17 cellular contexts compared by ENCODE assay signal in genomic region chr2:191038741-191039140, GRCh38. TPM values are rescaled to one million over a fixed set of nuclear protein-coding genes. Genes with fewer than 3 reads are reported as not detected.
DNase-seq lines count a peak whose midpoint lies in the region; ATAC-seq and TF ChIP-seq lines count a peak whose summit lies in the region.
"Had no signal": no experiment of that assay in that cellular context is flagged by ENCODE, and none has a peak within 500 bp of the region (broad histone marks: within the 10 kb centered on the region; RNA-seq: fewer than 3 reads in every experiment).

No MANE protein-coding gene starts in this region.

- no TSS peak for BruUV-seq in MCF 10A (replicated peaks; lab: Mats Ljungman, UMichigan)

- ATAC-seq in HG02588 (IDR thresholded peaks at IDR 0.05; ENCODE audit: unreplicated experiment): no peak
- ATAC-seq in heart left ventricle: no peak
- ATAC-seq: gastrocnemius medialis, HepG2 had no signal

- intact Hi-C loops in MCF 10A (cut with micrococcal nuclease) (no loop called here), breast epithelium (cut with DNase I; ENCODE audit: low total_unique reads) (no loop called here), thyroid gland (cut with DNase I) (no loop called here), heart left ventricle (cut with DNase I) (no loop called here)
- intact Hi-C loops in activated T-helper 1 cell treated with anti-CD3 and anti-CD28 coated beads, Interleukin-12 subunit alpha, Interleukin-12 subunit beta, Interleukin-2, Interleukin-4 antibody, amounts not matched to agents 30 ng/mL and 10 ng/mL and 1 ng/mL, durations not matched to agents 14 hours and 24 hours and 36 hours (cut with micrococcal nuclease): loop anchor here (1.0 to 2.0 kb wide), 2 partner anchors 18 to 28 kb away; no protein-coding TSS in a partner anchor

- H3K4me1 Mint-ChIP-seq in MCF 10A (ENCODE audit: insufficient read depth, unreplicated experiment): peaks cover 19% of the 10 kb centered on the region
- peaks cover 45% of the 10 kb centered on the region for H3K4me1 Mint-ChIP-seq in activated T-helper 1 cell treated with anti-CD3 and anti-CD28 coated beads, Interleukin-12 subunit alpha, Interleukin-12 subunit beta, Interleukin-2, Interleukin-4 antibody, amounts not matched to agents 30 ng/mL and 10 ng/mL and 1 ng/mL, durations not matched to agents 14 hours and 24 hours and 36 hours (ENCODE audit: low read depth)

- no peak for TF ChIP-seq CTCF in MCF 10A (IDR thresholded peaks at IDR 0.05; ENCODE audit: unreplicated experiment)
- TF ChIP-seq CTCF in breast epithelium (IDR thresholded peaks at IDR 0.05): no peak
- no peak for TF ChIP-seq CTCF in thyroid gland (IDR thresholded peaks at IDR 0.05)
- no peak for TF ChIP-seq CTCF in heart left ventricle (IDR thresholded peaks at IDR 0.05)

- H3K27ac ChIP-seq in breast epithelium: peak overlapping the region in 1 of 2 donors; percentile 78
- H3K27ac ChIP-seq in epithelial cell of prostate: peak overlapping the region; percentile 52
- H3K27ac ChIP-seq in thyroid gland: no peak overlapping the region
- H3K27ac ChIP-seq in heart left ventricle: peak overlapping the region in 1 of 12 donors; percentile 25
- H3K27ac ChIP-seq: gastrocnemius medialis, SK-N-MC had no signal

- H3K9me3 ChIP-seq in breast epithelium: no peaks in the 10 kb centered on the region
- H3K9me3 ChIP-seq in thyroid gland: no peaks in the 10 kb centered on the region
- no peaks in the 10 kb centered on the region for H3K9me3 ChIP-seq in heart left ventricle
- H3K9me3 ChIP-seq: gastrocnemius medialis had no signal

- H3K36me3 Mint-ChIP-seq in MCF 10A (ENCODE audit: insufficient read depth, unreplicated experiment): peaks cover 5% of the 10 kb centered on the region
- peaks cover 66% of the 10 kb centered on the region for H3K36me3 Mint-ChIP-seq in activated T-helper 1 cell treated with anti-CD3 and anti-CD28 coated beads, Interleukin-12 subunit alpha, Interleukin-12 subunit beta, Interleukin-2, Interleukin-4 antibody, amounts not matched to agents 30 ng/mL and 10 ng/mL and 1 ng/mL, durations not matched to agents 14 hours and 24 hours and 36 hours (ENCODE audit: low read depth)

- TF ChIP-seq POLR2A in breast epithelium (IDR thresholded peaks at IDR 0.05) (no peak), thyroid gland (IDR thresholded peaks at IDR 0.05) (no peak), heart left ventricle (IDR thresholded peaks at IDR 0.05) (no peak)

- no peak overlapping the region for H3K4me3 ChIP-seq in breast epithelium
- no peak overlapping the region for H3K4me3 ChIP-seq in thyroid gland (replicated peaks in 1 of 3)
- no peak overlapping the region for H3K4me3 ChIP-seq in heart left ventricle
- H3K4me3 ChIP-seq: gastrocnemius medialis, SK-N-MC had no signal

- DNase-seq in MCF 10A (ENCODE audit: unreplicated experiment) (no peak), breast epithelium (ENCODE audit: low spot score in 2 of 2) (no peak), epithelial cell of prostate (ENCODE audit: low read depth, low spot score) (no peak), thyroid gland (peak; percentile 36 to 39), NCI-H345 (lab: John Stamatoyannopoulos, UW) (no peak), heart left ventricle (no peak)
- DNase-seq in activated T-helper 1 cell treated with anti-CD3 and anti-CD28 coated beads, Interleukin-12 subunit alpha, Interleukin-12 subunit beta, Interleukin-2, Interleukin-4 antibody, amounts not matched to agents 30 ng/mL and 10 ng/mL and 1 ng/mL, durations not matched to agents 14 hours and 24 hours and 36 hours (ENCODE audit: low spot score): no peak
- DNase-seq: activated CD8-positive, alpha-beta memory T cell treated with anti-CD3 and anti-CD28 coated beads, Interleukin-2, amount 50 U/mL, for 48 hours; DMS79; effector CD4-positive, alpha-beta T cell; gastrocnemius medialis; NCI-H1092 treated with DMSO at 0.1 percent for 48 hours; posterior cingulate gyrus; substantia nigra had no signal

- 78 to 85% methylated on average over 2 of the region's 2 CpGs for WGBS in thyroid gland, 2 donors
- 93 to 100% (median 96%) methylated on average over 2 of the region's 2 CpGs for WGBS in heart left ventricle, 4 donors

- H3K27me3 ChIP-seq in breast epithelium: no peaks in the 10 kb centered on the region
- no peaks in the 10 kb centered on the region for H3K27me3 ChIP-seq in thyroid gland
- no peaks in the 10 kb centered on the region for H3K27me3 ChIP-seq in heart left ventricle
- H3K27me3 ChIP-seq: gastrocnemius medialis had no signal

- H3K4me1 ChIP-seq in breast epithelium: no peaks in the 10 kb centered on the region
- peaks cover 0 to 12% of the 10 kb centered on the region in 2 donors for H3K4me1 ChIP-seq in thyroid gland
- peaks cover 0 to 13% (median 0%) of the 10 kb centered on the region in 12 donors for H3K4me1 ChIP-seq in heart left ventricle
- H3K4me1 ChIP-seq: gastrocnemius medialis had no signal

- no peak overlapping the region for H3K4me3 Mint-ChIP-seq in MCF 10A (ENCODE audit: unreplicated experiment)
- H3K4me3 Mint-ChIP-seq in activated T-helper 1 cell treated with anti-CD3 and anti-CD28 coated beads, Interleukin-12 subunit alpha, Interleukin-12 subunit beta, Interleukin-2, Interleukin-4 antibody, amounts not matched to agents 30 ng/mL and 10 ng/mL and 1 ng/mL, durations not matched to agents 14 hours and 24 hours and 36 hours: peak overlapping the region; percentile 63

- H3K9me3 Mint-ChIP-seq in MCF 10A (ENCODE audit: unreplicated experiment): no peaks in the 10 kb centered on the region
- no peaks in the 10 kb centered on the region for H3K9me3 Mint-ChIP-seq in activated T-helper 1 cell treated with anti-CD3 and anti-CD28 coated beads, Interleukin-12 subunit alpha, Interleukin-12 subunit beta, Interleukin-2, Interleukin-4 antibody, amounts not matched to agents 30 ng/mL and 10 ng/mL and 1 ng/mL, durations not matched to agents 14 hours and 24 hours and 36 hours

- H3K36me3 ChIP-seq in breast epithelium (no peaks in the 10 kb centered on the region), thyroid gland (no peaks in the 10 kb centered on the region), heart left ventricle (peaks cover 0 to 4% (median 0%) of the 10 kb centered on the region in 9 donors)
- H3K36me3 ChIP-seq: gastrocnemius medialis had no signal

- POLR2A ChIA-PET in MCF 10A (lab: Yijun Ruan, JAX): interaction anchor here (1.3 to 5.5 kb wide), 2 partner anchors 11 to 19 kb away, joined by 4 to 23 read pairs; no protein-coding TSS in a partner anchor

- CTCF ChIA-PET in MCF 10A (lab: Yijun Ruan, JAX): interaction anchor here (1.5 to 5.8 kb wide), 4 partner anchors 12 to 259 kb away, joined by 3 to 49 read pairs (median 7); no protein-coding TSS in a partner anchor

- no peaks in the 10 kb centered on the region for H3K27me3 Mint-ChIP-seq in MCF 10A (ENCODE audit: insufficient read depth, unreplicated experiment)
- no peaks in the 10 kb centered on the region for H3K27me3 Mint-ChIP-seq in activated T-helper 1 cell treated with anti-CD3 and anti-CD28 coated beads, Interleukin-12 subunit alpha, Interleukin-12 subunit beta, Interleukin-2, Interleukin-4 antibody, amounts not matched to agents 30 ng/mL and 10 ng/mL and 1 ng/mL, durations not matched to agents 14 hours and 24 hours and 36 hours (ENCODE audit: insufficient read depth)

- H3K27ac Mint-ChIP-seq in MCF 10A (ENCODE audit: low read depth, unreplicated experiment): peak overlapping the region; percentile 74
- peak overlapping the region; percentile 79 for H3K27ac Mint-ChIP-seq in activated T-helper 1 cell treated with anti-CD3 and anti-CD28 coated beads, Interleukin-12 subunit alpha, Interleukin-12 subunit beta, Interleukin-2, Interleukin-4 antibody, amounts not matched to agents 30 ng/mL and 10 ng/mL and 1 ng/mL, durations not matched to agents 14 hours and 24 hours and 36 hours

RNA-seq across cellular contexts. Expression of gene STAT1, which starts 24.8 kb away (rescaled TPM):
- total RNA-seq in MCF 10A (2022) (32.3 and 36.9 TPM in 2 replicates), breast epithelium (10 to 100 TPM; 44.2 to 79.6 (median 59.4) TPM), thyroid gland (10 to 100 TPM; 38.0 to 87.7 (median 61.3) TPM), heart left ventricle (100 to 1,000 TPM in 1 of 9 donors, 10 to 100 TPM in 8; 29.1 to 469 (median 55.1) TPM)
- total RNA-seq in activated T-helper 1 cell treated with anti-CD3 and anti-CD28 coated beads, Interleukin-12 subunit alpha, Interleukin-12 subunit beta, Interleukin-2, Interleukin-4 antibody, amounts not matched to agents 30 ng/mL and 10 ng/mL and 1 ng/mL, durations not matched to agents 14 hours and 24 hours and 36 hours: 129 and 136 TPM in 2 replicates
- polyA plus RNA-seq in heart left ventricle: 10 to 100 TPM in 1 of 2 donors, 1 to 10 TPM in 1; 7.8 to 31.8 TPM

Comparison
In these comparisons a context has a peak if more than half of its experiments do, and no peak if none do; other contexts are left out.
1. DNase-seq: peak in thyroid gland (2 of 2); none in MCF 10A (single experiment), breast epithelium (0 of 2), activated T-helper 1 cell treated with anti-CD3 and anti-CD28 coated beads, Interleukin-12 subunit alpha, Interleukin-12 subunit beta, Interleukin-2, Interleukin-4 antibody, amounts not matched to agents 30 ng/mL and 10 ng/mL and 1 ng/mL, durations not matched to agents 14 hours and 24 hours and 36 hours (single experiment), epithelial cell of prostate (single experiment), NCI-H345 (single experiment) and heart left ventricle (0 of 5).